30 cellular contexts compared by ENCODE assay signal in the genomic region with DNA sequence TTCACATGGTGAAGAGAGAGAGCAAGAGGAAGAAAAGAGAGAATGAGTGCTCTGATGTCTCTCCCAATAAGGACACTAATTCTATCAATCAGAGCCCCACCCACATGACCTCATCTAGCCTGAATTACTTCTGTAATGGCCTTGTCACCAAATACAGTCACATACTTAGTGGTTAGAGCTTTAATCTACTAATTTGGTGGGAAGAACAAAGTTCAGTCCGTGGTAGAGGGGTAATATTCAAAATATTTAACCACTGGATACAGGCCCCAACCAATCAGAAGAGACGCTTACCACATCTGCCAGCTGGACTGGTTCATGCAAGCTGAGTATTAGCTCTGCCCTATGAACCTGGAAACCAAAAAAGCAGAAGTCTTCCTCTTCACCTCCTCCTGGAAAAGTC.
"Had no signal": no experiment of that assay in that cellular context is flagged by ENCODE, and none has a peak within 500 bp of the region (broad histone marks: within the 10 kb centered on the region; RNA-seq: fewer than 3 reads in every experiment).

No MANE protein-coding gene starts in this region.

- DNase-seq: naive thymus-derived CD4-positive, alpha-beta T cell; natural killer cell; occipital lobe; ovary; posterior cingulate gyrus; psoas muscle; right cardiac atrium; right lobe of liver; sigmoid colon; small intestine; stimulated activated CD4-positive, alpha-beta T cell treated with anti-CD3 and anti-CD28 coated beads, Interleukin-15, amount 100 ng/mL, for 24 hours; stimulated activated CD4-positive, alpha-beta T cell treated with anti-CD3 and anti-CD28 coated beads, Interleukin-2, amount 100 ng/mL, for 24 hours; stimulated activated CD4-positive, alpha-beta T cell treated with anti-CD3 and anti-CD28 coated beads, Interleukin-2, amount 100 ng/mL, for 48 hours; stimulated activated CD4-positive, alpha-beta T cell treated with anti-CD3 and anti-CD28 coated beads, Interleukin-4, amount 100 ng/mL, for 24 hours; stimulated activated naive B cell treated with anti-CD40 and anti-IgM and Interleukin-4, amounts not matched to agents 10 μg/mL and 1 μg/mL and 100 μg/mL, for 72 hours; stimulated activated naive CD4-positive, alpha-beta T cell treated with Interleukin-2 at 50 U/mL for 16 hours; stimulated activated naive CD8-positive, alpha-beta T cell treated with anti-CD3 and anti-CD28 coated beads, Interleukin-15, amount 100 ng/mL, for 72 hours; substantia nigra; testis; tibial artery; transverse colon; upper lobe of left lung had no signal

- H3K4me2 ChIP-seq: neural progenitor cell had no signal

- H3K36me3 Mint-ChIP-seq: naive thymus-derived CD4-positive, alpha-beta T cell; natural killer cell; neural progenitor cell; stimulated activated effector memory CD8-positive, alpha-beta T cell treated with anti-CD3 and anti-CD28 coated beads, Interleukin-12 subunit alpha, Interleukin-12 subunit beta, amount 100 ng/mL, for 72 hours; stimulated activated naive B cell treated with anti-CD40 and anti-IgM and Interleukin-4, amounts not matched to agents 10 μg/mL and 1 μg/mL and 100 μg/mL, for 72 hours had no signal

- H3K4me3 Mint-ChIP-seq: naive thymus-derived CD4-positive, alpha-beta T cell; natural killer cell; nephron; neural progenitor cell; stimulated activated effector memory CD8-positive, alpha-beta T cell treated with anti-CD3 and anti-CD28 coated beads, Interleukin-12 subunit alpha, Interleukin-12 subunit beta, amount 100 ng/mL, for 72 hours; stimulated activated naive B cell treated with anti-CD40 and anti-IgM and Interleukin-4, amounts not matched to agents 10 μg/mL and 1 μg/mL and 100 μg/mL, for 72 hours; stimulated activated naive CD8-positive, alpha-beta T cell treated with anti-CD3 and anti-CD28 coated beads, Interleukin-15, amount 100 ng/mL, for 72 hours had no signal

- H3K9me3 ChIP-seq: ovary, right lobe of liver, sigmoid colon, suprapubic skin, testis, tibial artery, transverse colon, upper lobe of left lung, vagina had no signal

- H3K79me2 ChIP-seq: parathyroid adenoma had no signal

- H3K9me3 Mint-ChIP-seq: natural killer cell; nephron; stimulated activated effector memory CD8-positive, alpha-beta T cell treated with anti-CD3 and anti-CD28 coated beads, Interleukin-12 subunit alpha, Interleukin-12 subunit beta, amount 100 ng/mL, for 72 hours had no signal

- H3K27ac ChIP-seq: neural progenitor cell, ovary, parathyroid adenoma, psoas muscle, right lobe of liver, sigmoid colon, suprapubic skin, testis, tibial artery, transverse colon, upper lobe of left lung, vagina had no signal

- H3K4me3 ChIP-seq: neural progenitor cell, ovary, psoas muscle, right lobe of liver, sigmoid colon, suprapubic skin, testis, tibial artery, transverse colon, upper lobe of left lung, vagina had no signal

- ATAC-seq: naive thymus-derived CD4-positive, alpha-beta T cell; natural killer cell; psoas muscle; right cardiac atrium; right lobe of liver; stimulated activated effector memory CD8-positive, alpha-beta T cell treated with anti-CD3 and anti-CD28 coated beads, Interleukin-12 subunit alpha, Interleukin-12 subunit beta, amount 100 ng/mL, for 72 hours; stimulated activated naive B cell treated with anti-CD40 and anti-IgM and Interleukin-4, amounts not matched to agents 10 μg/mL and 1 μg/mL and 100 μg/mL, for 72 hours; stimulated activated naive CD8-positive, alpha-beta T cell treated with anti-CD3 and anti-CD28 coated beads, Interleukin-15, amount 100 ng/mL, for 72 hours had no signal

- H3K4me1 ChIP-seq: neural progenitor cell, psoas muscle, right lobe of liver, suprapubic skin, testis, transverse colon, upper lobe of left lung, vagina had no signal

- H3K9ac ChIP-seq: neural progenitor cell, parathyroid adenoma had no signal

- H3K27me3 ChIP-seq: neural progenitor cell, ovary, right lobe of liver, sigmoid colon, suprapubic skin, testis, tibial artery, transverse colon, upper lobe of left lung, vagina had no signal

- H3K36me3 ChIP-seq: neural progenitor cell, ovary, right lobe of liver, sigmoid colon, suprapubic skin, tibial artery, transverse colon, upper lobe of left lung, vagina had no signal

- H2AFZ ChIP-seq: neural progenitor cell, parathyroid adenoma had no signal

- H3K27ac Mint-ChIP-seq: naive thymus-derived CD4-positive, alpha-beta T cell; natural killer cell; nephron; neural progenitor cell; progenitor cell of endocrine pancreas; stimulated activated effector memory CD8-positive, alpha-beta T cell treated with anti-CD3 and anti-CD28 coated beads, Interleukin-12 subunit alpha, Interleukin-12 subunit beta, amount 100 ng/mL, for 72 hours; stimulated activated naive B cell treated with anti-CD40 and anti-IgM and Interleukin-4, amounts not matched to agents 10 μg/mL and 1 μg/mL and 100 μg/mL, for 72 hours; stimulated activated naive CD8-positive, alpha-beta T cell treated with anti-CD3 and anti-CD28 coated beads, Interleukin-15, amount 100 ng/mL, for 72 hours had no signal

- FAIRE-seq: small intestine, urothelium cell line had no signal

- H3K4me1 Mint-ChIP-seq: naive thymus-derived CD4-positive, alpha-beta T cell; natural killer cell; nephron; stimulated activated effector memory CD8-positive, alpha-beta T cell treated with anti-CD3 and anti-CD28 coated beads, Interleukin-12 subunit alpha, Interleukin-12 subunit beta, amount 100 ng/mL, for 72 hours; stimulated activated naive B cell treated with anti-CD40 and anti-IgM and Interleukin-4, amounts not matched to agents 10 μg/mL and 1 μg/mL and 100 μg/mL, for 72 hours; stimulated activated naive CD8-positive, alpha-beta T cell treated with anti-CD3 and anti-CD28 coated beads, Interleukin-15, amount 100 ng/mL, for 72 hours had no signal
